In the genomic region with DNA sequence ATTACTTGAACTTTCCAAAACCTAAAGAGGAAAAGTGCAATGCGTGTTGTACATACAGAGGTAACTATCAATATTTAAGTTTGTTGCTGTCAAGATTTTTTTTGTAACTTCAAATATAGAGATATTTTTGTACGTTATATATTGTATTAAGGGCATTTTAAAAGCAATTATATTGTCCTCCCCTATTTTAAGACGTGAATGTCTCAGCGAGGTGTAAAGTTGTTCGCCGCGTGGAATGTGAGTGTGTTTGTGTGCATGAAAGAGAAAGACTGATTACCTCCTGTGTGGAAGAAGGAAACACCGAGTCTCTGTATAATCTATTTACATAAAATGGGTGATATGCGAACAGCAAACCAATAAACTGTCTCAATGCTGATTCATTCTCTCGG, we compare ENCODE assay signal across 8 cellular contexts. TPM values are rescaled to one million over a fixed set of nuclear protein-coding genes. Genes with fewer than 3 reads are reported as not detected.
A peak's percentile ranks its signal among the peaks of the same experiment; 100 is the strongest.
DNase-seq lines count a peak whose midpoint lies in the region; ATAC-seq lines count a peak whose summit lies in the region.

No MANE protein-coding gene starts in this region.

- CTCF ChIA-PET in activated CD4-positive, alpha-beta memory T cell treated with anti-CD3 and anti-CD28 coated beads for 36 hours (lab: Charles Lee): interaction anchor here (0.6 to 4.7 kb wide), 25 partner anchors 10 to 1026 kb away, joined by 3 to 96 read pairs (median 8); no protein-coding TSS in a partner anchor

- no peak for DNase-seq in T-helper 2 cell treated with Interferon-gamma antibody and Interleukin-4, amounts not matched to agents 5 μg/mL and 100 μg/mL, for 36 hours (ENCODE audit: low spot score)
- DNase-seq in T-helper 2 cell (no peak), aorta (no peak)
- DNase-seq in activated CD4-positive, alpha-beta memory T cell treated with anti-CD3 and anti-CD28 coated beads for 36 hours: no peak

- H3K9me3 ChIP-seq in iPS-18c (ENCODE audit: control insufficient read depth, insufficient read depth, low read length) (peaks cover 2% of the 10 kb centered on the region), subcutaneous abdominal adipose tissue (ENCODE audit: control insufficient read depth in 5 of 5, low read length in 5 of 5) (peaks cover 0 to 4% (median 0%) of the 10 kb centered on the region in 5 donors), aorta (ENCODE audit: control insufficient read depth, low read length) (no peaks in the 10 kb centered on the region)

- H3K27me3 ChIP-seq in subcutaneous abdominal adipose tissue (ENCODE audit: control insufficient read depth in 5 of 5, insufficient read depth in 4 of 5, low read length in 5 of 5) (no peaks in the 10 kb centered on the region), aorta (ENCODE audit: control insufficient read depth in 1 of 2, insufficient read depth in 2 of 2, low read length in 1 of 2) (no peaks in the 10 kb centered on the region)

- H3K27ac Mint-ChIP-seq in T-helper 2 cell treated with Interferon-gamma antibody and Interleukin-4, amounts not matched to agents 5 μg/mL and 100 μg/mL, for 36 hours: no peak overlapping the region
- H3K27ac Mint-ChIP-seq in activated CD4-positive, alpha-beta memory T cell treated with anti-CD3 and anti-CD28 coated beads for 36 hours: no peak overlapping the region

- H3K4me1 ChIP-seq in subcutaneous abdominal adipose tissue (ENCODE audit: control insufficient read depth in 5 of 5, insufficient read depth in 5 of 5, low read length in 5 of 5): peaks cover 4 to 72% (median 54%) of the 10 kb centered on the region in 5 donors
- H3K4me1 ChIP-seq in aorta (ENCODE audit: control insufficient read depth in 1 of 2, insufficient read depth in 2 of 2, low read length in 2 of 2): no peaks in the 10 kb centered on the region

- H3K4me3 Mint-ChIP-seq in T-helper 2 cell treated with Interferon-gamma antibody and Interleukin-4, amounts not matched to agents 5 μg/mL and 100 μg/mL, for 36 hours: peak overlapping the region; percentile 67
- H3K4me3 Mint-ChIP-seq in activated CD4-positive, alpha-beta memory T cell treated with anti-CD3 and anti-CD28 coated beads for 36 hours: peak overlapping the region; percentile 89

- 41 to 42% methylated on average over 10 of the region's 10 CpGs for WGBS in aorta, 2 donors

- intact Hi-C loops in activated CD4-positive, alpha-beta memory T cell treated with anti-CD3 and anti-CD28 coated beads for 36 hours (cut with micrococcal nuclease): loop anchor here (1.0 to 10.0 kb wide), 7 partner anchors 99 to 1622 kb away; a partner anchor contains a TSS
- intact Hi-C loops in aorta (cut with DNase I): loop anchor here (5.0 to 10.0 kb wide), 5 partner anchors 100 to 550 kb away; no protein-coding TSS in a partner anchor

- H3K27ac ChIP-seq in subcutaneous abdominal adipose tissue (ENCODE audit: low read depth, low read length): peak overlapping the region; percentile 94
- H3K27ac ChIP-seq in aorta (ENCODE audit: low read depth in 1 of 2, low read length in 2 of 2): no peak overlapping the region

- peaks cover 76% of the 10 kb centered on the region for H3K27me3 Mint-ChIP-seq in T-helper 2 cell treated with Interferon-gamma antibody and Interleukin-4, amounts not matched to agents 5 μg/mL and 100 μg/mL, for 36 hours (ENCODE audit: low read depth)
- H3K27me3 Mint-ChIP-seq in activated CD4-positive, alpha-beta memory T cell treated with anti-CD3 and anti-CD28 coated beads for 36 hours: peaks cover 43% of the 10 kb centered on the region

- peaks cover 3% of the 10 kb centered on the region for H3K36me3 Mint-ChIP-seq in T-helper 2 cell treated with Interferon-gamma antibody and Interleukin-4, amounts not matched to agents 5 μg/mL and 100 μg/mL, for 36 hours (ENCODE audit: low read depth)
- H3K36me3 Mint-ChIP-seq in activated CD4-positive, alpha-beta memory T cell treated with anti-CD3 and anti-CD28 coated beads for 36 hours: peaks cover 2% of the 10 kb centered on the region

- POLR2A ChIA-PET in activated CD4-positive, alpha-beta memory T cell treated with anti-CD3 and anti-CD28 coated beads for 36 hours (lab: Charles Lee): interaction anchor here (0.6 to 2.4 kb wide), 3 partner anchors 8 to 733 kb away, joined by 3 to 19 read pairs (median 7); no protein-coding TSS in a partner anchor

- H3K36me3 ChIP-seq in subcutaneous abdominal adipose tissue (ENCODE audit: control insufficient read depth in 5 of 5, insufficient read depth in 5 of 5, low read length in 5 of 5): peaks cover 0 to 14% (median 2%) of the 10 kb centered on the region in 5 donors
- H3K36me3 ChIP-seq in aorta (ENCODE audit: control insufficient read depth in 1 of 2, insufficient read depth in 2 of 2, low read length in 1 of 2): no peaks in the 10 kb centered on the region

- H3K4me1 Mint-ChIP-seq in T-helper 2 cell treated with Interferon-gamma antibody and Interleukin-4, amounts not matched to agents 5 μg/mL and 100 μg/mL, for 36 hours (ENCODE audit: low read depth): peaks cover 41% of the 10 kb centered on the region
- H3K4me1 Mint-ChIP-seq in activated CD4-positive, alpha-beta memory T cell treated with anti-CD3 and anti-CD28 coated beads for 36 hours (ENCODE audit: low read depth): peaks cover 38% of the 10 kb centered on the region

- H3K9me3 Mint-ChIP-seq in T-helper 2 cell treated with Interferon-gamma antibody and Interleukin-4, amounts not matched to agents 5 μg/mL and 100 μg/mL, for 36 hours: no peaks in the 10 kb centered on the region
- H3K9me3 Mint-ChIP-seq in activated CD4-positive, alpha-beta memory T cell treated with anti-CD3 and anti-CD28 coated beads for 36 hours: no peaks in the 10 kb centered on the region

- H3K9ac ChIP-seq in subcutaneous abdominal adipose tissue (ENCODE audit: low read length in 5 of 5): peak overlapping the region; percentile 84 to 98 (median 95)

- ATAC-seq in aorta (ENCODE audit: low FRiP score) (no peak), GM19395 (IDR thresholded peaks at IDR 0.05; ENCODE audit: unreplicated experiment) (no peak), GM21390 (IDR thresholded peaks at IDR 0.05; ENCODE audit: unreplicated experiment) (no peak)

- peak overlapping the region; percentile 81 for H3K4me3 ChIP-seq in iPS-18c (ENCODE audit: insufficient read depth, low read depth, low read length)
- peak overlapping the region; percentile 80 to 98 (median 96) for H3K4me3 ChIP-seq in subcutaneous abdominal adipose tissue (ENCODE audit: low read depth in 1 of 5, low read length in 5 of 5)
- no peak overlapping the region for H3K4me3 ChIP-seq in aorta (ENCODE audit: low read length in 2 of 2)

RNA-seq across cellular contexts. Expression of a gene that starts 2.1 kb away (rescaled TPM):
- total RNA-seq in activated CD4-positive, alpha-beta memory T cell treated with anti-CD3 and anti-CD28 coated beads for 36 hours: 1 to 10 TPM; 3.0 to 3.5 TPM
- total RNA-seq in aorta: 10 to 100 TPM; 31.9 to 76.1 TPM
- 1 to 10 TPM; 1.5 to 3.1 TPM for polyA plus RNA-seq in aorta

RNA-seq across cellular contexts. Expression of a gene that starts 13.0 kb away (rescaled TPM):
- total RNA-seq in activated CD4-positive, alpha-beta memory T cell treated with anti-CD3 and anti-CD28 coated beads for 36 hours: 1 to 10 TPM; 7.0 to 7.1 TPM
- total RNA-seq in aorta: 10 to 100 TPM; 76.8 to 82.0 TPM
- 10 to 100 TPM in 1 of 2 donors, 1 to 10 TPM in 1; 6.4 to 18.3 TPM for polyA plus RNA-seq in aorta

Comparison
In these comparisons a context has a peak if more than half of its experiments do, and no peak if none do; other contexts are left out.
1. H3K4me3 ChIP-seq: peak in iPS-18c (single experiment) and subcutaneous abdominal adipose tissue (5 of 5); none in aorta (0 of 2).
2. RNA of a gene that starts 2.1 kb away (total RNA-seq): 31.9 to 76.1 TPM in aorta; 3.0 to 3.5 TPM in activated CD4-positive, alpha-beta memory T cell treated with anti-CD3 and anti-CD28 coated beads for 36 hours; every median in the first group is over 4 times any median in the second.
3. RNA of a gene that starts 13.0 kb away (total RNA-seq): 76.8 to 82.0 TPM in aorta; 7.0 to 7.1 TPM in activated CD4-positive, alpha-beta memory T cell treated with anti-CD3 and anti-CD28 coated beads for 36 hours; every median in the first group is over 4 times any median in the second.